ENCODE assay signal across 9 cellular contexts in genomic region chr3:156551746-156552145, GRCh38. TPM values are rescaled to one million over a fixed set of nuclear protein-coding genes. Genes with fewer than 3 reads are reported as not detected.
DNase-seq lines count a peak whose midpoint lies in the region; ATAC-seq and TF ChIP-seq lines count a peak whose summit lies in the region.
"Had no signal": no experiment of that assay in that cellular context is flagged by ENCODE, and none has a peak within 500 bp of the region (broad histone marks: within the 10 kb centered on the region; RNA-seq: fewer than 3 reads in every experiment).

No MANE protein-coding gene starts in this region.

- H3K9me2 ChIP-seq in SK-N-SH, result no peaks in the 10 kb centered on the region

- peaks cover 48% of the 10 kb centered on the region for H3F3A ChIP-seq in SK-N-SH (replicated peaks; ENCODE audit: insufficient read depth)

- H3K4me2 ChIP-seq in SK-N-SH, result peak overlapping the region; percentile 78

- peak overlapping the region; percentile 40 for H3K27ac Mint-ChIP-seq in activated CD4-positive, alpha-beta T cell treated with anti-CD3 and anti-CD28 coated beads for 36 hours

- POLR2A ChIA-PET in activated CD4-positive, alpha-beta T cell treated with anti-CD3 and anti-CD28 coated beads for 36 hours (lab: Charles Lee), result no interaction called here
- POLR2A ChIA-PET in SK-N-SH (lab: Yijun Ruan, JAX), result no interaction called here

- H3K36me3 Mint-ChIP-seq in activated CD4-positive, alpha-beta T cell treated with anti-CD3 and anti-CD28 coated beads for 36 hours (ENCODE audit: low read depth), result peaks cover 54% of the 10 kb centered on the region

- WGBS in SK-N-SH (ENCODE audit: low lambda C conversion rate), result 23% methylated on average over 4 of the region's 4 CpGs
- WGBS in esophagus muscularis mucosa, result 47% methylated on average over 3 of the region's 4 CpGs
- WGBS in sigmoid colon, 2 donors, result 86 to 94% methylated on average over 4 of the region's 4 CpGs

- peaks cover 82% of the 10 kb centered on the region for H3K79me2 ChIP-seq in SK-N-SH (ENCODE audit: insufficient read depth)

- TF ChIP-seq RAD21 in SK-N-SH (IDR thresholded peaks at IDR 0.05; ENCODE audit: low read length), result no peak

- no peaks in the 10 kb centered on the region for H3K9me3 ChIP-seq in SK-N-SH
- no peaks in the 10 kb centered on the region for H3K9me3 ChIP-seq in esophagus muscularis mucosa
- H3K9me3 ChIP-seq in sigmoid colon, result no peaks in the 10 kb centered on the region

- intact Hi-C loops in activated CD4-positive, alpha-beta T cell treated with anti-CD3 and anti-CD28 coated beads for 36 hours (cut with DNase I, micrococcal nuclease), result loop anchor here (5.0 kb wide), 2 partner anchors 581 to 699 kb away; partner anchors contain the start of gene SLC33A1 (in 1 of the 2)
- intact Hi-C loops in esophagus muscularis mucosa (cut with DNase I) (loop anchor here (10.0 kb wide), 1 partner anchor 273 kb away; the partner anchor contains the start of gene LEKR1), sigmoid colon (cut with DNase I) (no loop called here)

- peaks cover 55 to 61% of the 10 kb centered on the region in 2 experiments for H3K36me3 ChIP-seq in SK-N-SH (replicated peaks in 1 of 2; ENCODE audit: control insufficient read depth in 1 of 2, insufficient read depth in 2 of 2, low read length in 1 of 2)
- H3K36me3 ChIP-seq in esophagus muscularis mucosa, result peaks cover 0 to 40% (median 17%) of the 10 kb centered on the region in 4 donors
- H3K36me3 ChIP-seq in sigmoid colon, result peaks cover 0 to 32% (median 0%) of the 10 kb centered on the region in 4 donors

- no peak for ATAC-seq in activated CD4-positive, alpha-beta T cell treated with anti-CD3 and anti-CD28 coated beads for 36 hours

- TF ChIP-seq POLR2A in esophagus muscularis mucosa (IDR thresholded peaks at IDR 0.05; ENCODE audit: low read depth) (no peak), sigmoid colon (IDR thresholded peaks at IDR 0.05) (no peak)

- peak overlapping the region; percentile 96 for H3K9ac ChIP-seq in SK-N-SH

- H3K4me3 ChIP-seq in SK-N-SH (ENCODE audit: low read depth in 2 of 2, low read length in 1 of 2) (peak overlapping the region in 1 of 2 experiments; percentile 27; a peak in 2 of 4 replicates), esophagus muscularis mucosa (peak overlapping the region; percentile 17 to 95 (median 76)), sigmoid colon (no peak overlapping the region)

- H3K27me3 ChIP-seq in SK-N-SH (ENCODE audit: insufficient read depth), result no peaks in the 10 kb centered on the region
- H3K27me3 ChIP-seq in esophagus muscularis mucosa, result no peaks in the 10 kb centered on the region
- H3K27me3 ChIP-seq in sigmoid colon, result no peaks in the 10 kb centered on the region

- TF ChIP-seq EP300 in SK-N-SH (IDR thresholded peaks at IDR 0.05; ENCODE audit: borderline replicate concordance in 1 of 2, low read depth in 1 of 2, low read length in 1 of 2) (peak in 1 of 2 experiments; percentile 75; a peak in 1 of 4 replicates), esophagus muscularis mucosa (IDR thresholded peaks at IDR 0.05) (no peak), sigmoid colon (IDR thresholded peaks at IDR 0.05) (no peak)

- CTCF ChIA-PET in activated CD4-positive, alpha-beta T cell treated with anti-CD3 and anti-CD28 coated beads for 36 hours (lab: Charles Lee), result interaction anchor here (0.8 kb wide), 1 partner anchor 401 kb away, joined by 3 read pairs; no protein-coding TSS in a partner anchor
- CTCF ChIA-PET in SK-N-SH (lab: Yijun Ruan, JAX), result interaction anchor here (0.7 to 3.7 kb wide), 3 partner anchors 10 to 470 kb away, joined by 3 to 12 read pairs (median 4); no protein-coding TSS in a partner anchor

- H3K27me3 Mint-ChIP-seq in activated CD4-positive, alpha-beta T cell treated with anti-CD3 and anti-CD28 coated beads for 36 hours, result no peaks in the 10 kb centered on the region

- DNase-seq in activated CD4-positive, alpha-beta T cell treated with anti-CD3 and anti-CD28 coated beads for 36 hours, result no peak
- DNase-seq in activated CD4-positive, alpha-beta T cell treated with anti-CD3 and anti-CD28 coated beads, Interleukin-2, amount 50 U/mL, for 4 hours, result no peak
- no peak for DNase-seq in SK-N-SH
- DNase-seq in esophagus muscularis mucosa (ENCODE audit: extremely low spot score), result no peak
- no peak for DNase-seq in sigmoid colon
- DNase-seq in NCI-H2227 (lab: John Stamatoyannopoulos, UW; ENCODE audit: unreplicated experiment), result no peak
- DNase-seq in GF-D8 (lab: John Stamatoyannopoulos, UW), result no peak
- no peak for DNase-seq in SKM-1 (lab: John Stamatoyannopoulos, UW; ENCODE audit: unreplicated experiment)
- DNase-seq: 8988T had no signal

- no peak overlapping the region for H3K4me3 Mint-ChIP-seq in activated CD4-positive, alpha-beta T cell treated with anti-CD3 and anti-CD28 coated beads for 36 hours

- H4K20me1 ChIP-seq in SK-N-SH (ENCODE audit: insufficient read depth), result peaks cover 13% of the 10 kb centered on the region

- no peaks in the 10 kb centered on the region for H3K9me3 Mint-ChIP-seq in activated CD4-positive, alpha-beta T cell treated with anti-CD3 and anti-CD28 coated beads for 36 hours (ENCODE audit: low read depth)

- peaks cover 16 to 58% of the 10 kb centered on the region in 2 experiments for H3K4me1 ChIP-seq in SK-N-SH (ENCODE audit: control insufficient read depth in 1 of 2, insufficient read depth in 2 of 2, low read depth in 1 of 2, low read length in 1 of 2)
- peaks cover 44 to 78% (median 76%) of the 10 kb centered on the region in 4 donors for H3K4me1 ChIP-seq in esophagus muscularis mucosa
- H3K4me1 ChIP-seq in sigmoid colon, result peaks cover 0 to 73% (median 68%) of the 10 kb centered on the region in 4 donors

- no peak overlapping the region for H2AFZ ChIP-seq in SK-N-SH (ENCODE audit: low read depth)

- peaks cover 53% of the 10 kb centered on the region for H3K4me1 Mint-ChIP-seq in activated CD4-positive, alpha-beta T cell treated with anti-CD3 and anti-CD28 coated beads for 36 hours

- no peak for TF ChIP-seq CTCF in SK-N-SH (IDR thresholded peaks at IDR 0.05)
- TF ChIP-seq CTCF in esophagus muscularis mucosa (IDR thresholded peaks at IDR 0.05), result no peak
- TF ChIP-seq CTCF in sigmoid colon (IDR thresholded peaks at IDR 0.05), result no peak

- H3K27ac ChIP-seq in SK-N-SH (ENCODE audit: low read depth in 2 of 2, low read length in 1 of 2) (peak overlapping the region; percentile 85 to 89), esophagus muscularis mucosa (replicated peaks in 1 of 4) (peak overlapping the region; percentile 45 to 88 (median 82)), sigmoid colon (peak overlapping the region in 3 of 4 donors; percentile 21 to 77 (median 74))

TF ChIP-seq in SK-N-SH, 30 proteins besides CTCF, POLR2A, EP300 and RAD21 (continues in another document):
- peak; percentile 86 for TF ChIP-seq FOSL2 (IDR thresholded peaks at IDR 0.05; ENCODE audit: borderline replicate concordance, low read depth)
- no peak; the same call in 1 of the 2 replicates for TF ChIP-seq RXRA (IDR thresholded peaks at IDR 0.05; ENCODE audit: borderline replicate concordance, low read depth)
- TF ChIP-seq FOXJ3 (CRISPR knock-in tag; IDR thresholded peaks at IDR 0.05), result no peak
- no peak for TF ChIP-seq USF2 (IDR thresholded peaks at IDR 0.05; ENCODE audit: borderline replicate concordance, low read depth, low read length)
- TF ChIP-seq USF1 (IDR thresholded peaks at IDR 0.05; ENCODE audit: borderline replicate concordance, low read depth), result no peak
- TF ChIP-seq RFX5 (IDR thresholded peaks at IDR 0.05; ENCODE audit: low read length), result no peak
- TF ChIP-seq MEF2A (IDR thresholded peaks at IDR 0.05; ENCODE audit: borderline replicate concordance, low read depth), result peak; percentile 68; the same call in 1 of the 2 replicates
- no peak for TF ChIP-seq NRF1 (IDR thresholded peaks at IDR 0.05; ENCODE audit: low read depth, low read length)
- no peak; the same call in 1 of the 2 replicates for TF ChIP-seq YY1 (IDR thresholded peaks at IDR 0.05; ENCODE audit: low read depth)
- no peak for TF ChIP-seq RCOR1 (IDR thresholded peaks at IDR 0.05; ENCODE audit: low read length)
- no peak for TF ChIP-seq IRF3 (IDR thresholded peaks at IDR 0.05; ENCODE audit: low read depth, low read length)

RNA-seq across cellular contexts. Expression of gene SSR3, which starts 3.2 kb away (rescaled TPM):
- 100 to 1,000 TPM; 144 to 156 TPM for total RNA-seq in activated CD4-positive, alpha-beta T cell treated with anti-CD3 and anti-CD28 coated beads for 36 hours
- polyA plus RNA-seq in SK-N-SH (2012; rRNA removed) (61.7 and 96.1 TPM in 2 replicates), sigmoid colon (100 to 1,000 TPM in 1 of 3 donors, 10 to 100 TPM in 2; 59.2 to 102 (median 61.9) TPM)
- polyA plus RNA-seq in SK-N-SH (2012; cell fraction: cytosol; rRNA removed), result 90.3 and 92.1 TPM in 2 replicates
- 17.1 and 47.6 TPM in 2 replicates for polyA plus RNA-seq in SK-N-SH (2012; cell fraction: nucleus; rRNA removed)
- total RNA-seq in esophagus muscularis mucosa (100 to 1,000 TPM; 170 to 211 (median 207) TPM), sigmoid colon (100 to 1,000 TPM in 1 of 4 donors, 10 to 100 TPM in 3; 78.1 to 113 (median 90.4) TPM)

Comparison
In these comparisons a context has a peak if more than half of its experiments do, and no peak if none do; other contexts are left out.
1. H3K4me3 ChIP-seq: peak in esophagus muscularis mucosa (4 of 4); none in sigmoid colon (0 of 4).
2. Peak in every context shown above with its lines, with median percentiles within 50 percentile points of each other: H3K27ac ChIP-seq.